ENCODE assay signal across 1 cellular context in genomic region chrX:40011483-40012038, GRCh38.
TF ChIP-seq lines count a peak whose summit lies in the region.

No MANE protein-coding gene starts in this region.

TF ChIP-seq in endothelial cell of umbilical vein, 7 proteins besides CTCF, POLR2A, EP300 and RAD21 (continued from another document):
- TF ChIP-seq MYC (IDR thresholded peaks at IDR 0.05; ENCODE audit: low read depth, low read length), result no peak
- TF ChIP-seq, protein P1, sequence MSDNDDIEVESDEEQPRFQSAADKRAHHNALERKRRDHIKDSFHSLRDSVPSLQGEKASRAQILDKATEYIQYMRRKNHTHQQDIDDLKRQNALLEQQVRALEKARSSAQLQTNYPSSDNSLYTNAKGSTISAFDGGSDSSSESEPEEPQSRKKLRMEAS (IDR thresholded peaks at IDR 0.05; ENCODE audit: insufficient read depth, insufficient read length), result no peak
- no peak for TF ChIP-seq EZH2 (IDR thresholded peaks at IDR 0.05; ENCODE audit: borderline replicate concordance, low read depth, low read length, severe bottlenecking)
- TF ChIP-seq GATA2 (IDR thresholded peaks at IDR 0.05; ENCODE audit: insufficient read depth, insufficient read length, low read depth, low read length), result no peak
